Comparison of ENCODE assay signal across 8 cellular contexts in the genomic region with DNA sequence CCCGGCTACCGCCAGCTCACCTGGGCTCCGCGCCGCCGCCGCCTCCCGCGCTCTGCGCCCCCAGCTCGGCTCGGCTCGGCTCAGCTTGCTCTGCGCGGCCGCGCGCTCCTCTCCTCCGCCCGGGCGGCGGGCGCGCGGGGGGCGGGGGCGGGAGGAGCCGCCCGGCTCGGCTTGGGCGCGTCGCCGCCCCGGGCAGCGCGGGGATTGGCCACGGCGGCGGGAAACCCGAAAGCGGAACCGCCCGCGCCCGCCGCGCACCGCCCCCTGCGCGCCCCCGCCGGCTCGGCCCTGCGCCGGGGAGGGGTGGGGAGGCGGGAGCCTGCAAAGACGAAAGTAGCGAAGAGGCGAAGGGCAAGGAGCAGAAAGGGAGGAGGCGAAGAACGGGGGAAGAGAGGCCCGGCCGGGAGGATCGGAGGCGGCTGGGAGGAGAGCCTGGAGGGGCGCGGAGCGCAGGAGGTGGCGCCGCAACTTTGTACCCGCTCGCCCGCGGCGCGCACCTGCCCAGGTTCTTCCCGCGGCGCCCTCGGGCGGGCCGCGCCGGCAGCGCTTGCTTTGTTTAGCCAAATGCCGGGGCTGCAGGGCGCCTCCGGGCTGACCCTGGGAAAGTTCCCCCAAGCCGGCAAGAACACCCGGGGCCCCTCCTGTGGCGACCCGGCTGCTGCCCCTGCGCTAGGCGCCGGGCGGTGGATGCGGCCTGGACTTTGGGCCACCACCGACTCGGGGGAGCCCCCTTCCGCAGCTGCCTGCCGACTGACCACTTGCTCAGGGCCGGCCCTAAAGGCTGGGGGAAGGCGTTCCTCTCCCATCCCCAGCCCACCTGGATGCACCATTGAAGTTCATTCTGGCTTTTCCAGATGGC. TPM values are rescaled to one million over a fixed set of nuclear protein-coding genes. Genes with fewer than 3 reads are reported as not detected.
A peak's percentile ranks its signal among the peaks of the same experiment; 100 is the strongest.
DNase-seq lines count a peak whose midpoint lies in the region; ATAC-seq, FAIRE-seq and TF ChIP-seq lines count a peak whose summit lies in the region.

CAMKK2 (minus strand) TSS at position 92 of the 859 bp plus-strand sequence. CDS start 22,183 bp downstream, outside the sequence.

- under 1% methylated on average over 102 of the region's 104 CpGs for WGBS in urinary bladder

- H3K4me3 ChIP-seq in right atrium auricular region (peak within 1 kb of the TSS; percentile 94 to 99), urinary bladder (ENCODE audit: low read depth, low read length) (peak within 1 kb of the TSS; percentile 97)

- H3K4me1 ChIP-seq in right atrium auricular region: peaks cover 0 to 32% of the 10 kb centered on the region in 2 donors
- H3K4me1 ChIP-seq in urinary bladder (ENCODE audit: insufficient read depth): no peaks in the 10 kb centered on the region

- no peaks in the 10 kb centered on the region for H3K9me3 ChIP-seq in right atrium auricular region

- H3K36me3 ChIP-seq in right atrium auricular region (no peaks in the 10 kb centered on the region), urinary bladder (ENCODE audit: insufficient read depth) (no peaks in the 10 kb centered on the region)

- TF ChIP-seq CTCF in right atrium auricular region (IDR thresholded peaks at IDR 0.05): peak in 1 of 2 donors; percentile 50

- H3K27ac ChIP-seq in right atrium auricular region (peak within 1 kb of the TSS; percentile 86 to 87), urinary bladder (ENCODE audit: low read depth) (peak within 1 kb of the TSS; percentile 63)

- TF ChIP-seq POLR2A in GM12891 (IDR thresholded peaks at IDR 0.05; ENCODE audit: low read depth, low read length): no peak

- FAIRE-seq in GM12891 (lab: Jason Lieb, UNC): peak; percentile 92

- DNase-seq in GM12891 (ENCODE audit: insufficient read length, low spot score) (peak; percentile 93), NCI-H1417 treated with DMSO at 0.1 percent for 48 hours (lab: John Stamatoyannopoulos, UW) (peak; percentile 80), T-helper 2 cell (peak; percentile 75 to 94 (median 81)), amygdala (lab: John Stamatoyannopoulos, UW) (peak in 50 of 56 donors; percentile 24 to 85 (median 66)), right atrium auricular region (ENCODE audit: low spot score) (no peak), pulmonary artery endothelial cell (ENCODE audit: low read depth, low spot score) (peak; percentile 29)

- peak; percentile 77 for ATAC-seq in HG02759 (IDR thresholded peaks at IDR 0.05; ENCODE audit: unreplicated experiment)

- no peaks in the 10 kb centered on the region for H3K27me3 ChIP-seq in right atrium auricular region

TF ChIP-seq in GM12891, 5 proteins besides CTCF, POLR2A, EP300 and RAD21:
- TF ChIP-seq POU2F2 (IDR thresholded peaks at IDR 0.05; ENCODE audit: low read depth, low read length) (no peak), TAF1 (IDR thresholded peaks at IDR 0.05; ENCODE audit: low read depth, low read length) (no peak), PAX5 (IDR thresholded peaks at IDR 0.05; ENCODE audit: insufficient read depth, low read length, severe bottlenecking) (peak; percentile 57), SPI1 (IDR thresholded peaks at IDR 0.05; ENCODE audit: low read depth, low read length) (peak; percentile 66), POLR2AphosphoS5 (IDR thresholded peaks at IDR 0.05; ENCODE audit: low read depth, low read length) (no peak)
TF ChIP-seq in GM12891: peak in this region for 2.

RNA-seq across cellular contexts. Expression of gene CAMKK2, which starts in this region (rescaled TPM):
- polyA plus RNA-seq in GM12891 (2012; ENCODE audit: low read depth, missing spikeins): 14.9 TPM
- total RNA-seq in right atrium auricular region (10 to 100 TPM; 14.4 to 16.9 TPM), pulmonary artery endothelial cell (26.2 and 26.3 TPM in 2 replicates), urinary bladder (18.5 TPM)
- 47.0 TPM for polyA plus RNA-seq in urinary bladder
